ENCODE assay signal across 13 cellular contexts in genomic region chr7:158602905-158603772, GRCh38. TPM values are rescaled to one million over a fixed set of nuclear protein-coding genes. Genes with fewer than 3 reads are reported as not detected.
A peak's percentile ranks its signal among the peaks of the same experiment; 100 is the strongest.
DNase-seq lines count a peak whose midpoint lies in the region; ATAC-seq and TF ChIP-seq lines count a peak whose summit lies in the region.
"Had no signal": no experiment of that assay in that cellular context is flagged by ENCODE, and none has a peak within 500 bp of the region (broad histone marks: within the 10 kb centered on the region; RNA-seq: fewer than 3 reads in every experiment).

No MANE protein-coding gene starts in this region.

- TF ChIP-seq POLR2A in GM18505 (IDR thresholded peaks at IDR 0.05; ENCODE audit: borderline replicate concordance, extremely low read depth, insufficient read depth, insufficient read length) = no peak
- TF ChIP-seq POLR2A in erythroblast (IDR thresholded peaks at IDR 0.05; ENCODE audit: low read length) = no peak

- H3K36me3 ChIP-seq in OCI-LY7 (ENCODE audit: insufficient read depth, low read length) (peaks cover 20% of the 10 kb centered on the region; the same call in 1 of the 2 replicates), WERI-Rb-1 (peaks cover 19% of the 10 kb centered on the region)
- H3K36me3 ChIP-seq: left ventricle myocardium inferior had no signal

- POLR2A ChIA-PET in OCI-LY7 (lab: Charles Lee) = no interaction called here

- DNase-seq in foreskin keratinocyte (no peak), erythroblast (lab: John Stamatoyannopoulos, UW) (no peak), OCI-LY7 (ENCODE audit: low spot score) (no peak), WERI-Rb-1 (no peak), iPS-NIHi11 (ENCODE audit: low spot score) (no peak)
- DNase-seq: activated T-cell treated with anti-CD3 and anti-CD28 coated beads, Interleukin-2, amount 50 U/mL, for 4 hours; Calu3; left ventricle myocardium inferior; NCI-H526 treated with DMSO at 0.1 percent for 48 hours; stimulated activated naive CD4-positive, alpha-beta T cell had no signal

- TF ChIP-seq CTCF in foreskin keratinocyte (conservative IDR thresholded peaks at IDR 0.05) = no peak
- TF ChIP-seq CTCF in OCI-LY7 (conservative IDR thresholded peaks at IDR 0.05; ENCODE audit: low read length) = no peak
- no peak for TF ChIP-seq CTCF in WERI-Rb-1 (IDR thresholded peaks at IDR 0.05; ENCODE audit: low read depth, low read length)

- CTCF ChIA-PET in OCI-LY7 (lab: Charles Lee; ENCODE audit: unreplicated experiment) = no interaction called here

- H4K20me1 ChIP-seq in OCI-LY7 (ENCODE audit: insufficient read depth, low read length) = no peaks in the 10 kb centered on the region

- H3K4me2 ChIP-seq in OCI-LY7 (ENCODE audit: low read length) = no peak overlapping the region

- no peak overlapping the region for H3K27ac ChIP-seq in foreskin keratinocyte
- H3K27ac ChIP-seq in OCI-LY7 (ENCODE audit: low read depth, low read length, poor library complexity, severe bottlenecking) = no peak overlapping the region
- no peak overlapping the region for H3K27ac ChIP-seq in WERI-Rb-1
- H3K27ac ChIP-seq: left ventricle myocardium inferior had no signal

- H3K27me3 ChIP-seq in foreskin keratinocyte = no peaks in the 10 kb centered on the region
- no peaks in the 10 kb centered on the region for H3K27me3 ChIP-seq in WERI-Rb-1 (ENCODE audit: insufficient read depth, low read depth, severe bottlenecking)

- H3K9me2 ChIP-seq in OCI-LY7 (ENCODE audit: insufficient read depth, low read length) = no peaks in the 10 kb centered on the region

- BruUV-seq in OCI-LY7 (replicated peaks; lab: Mats Ljungman, UMichigan) = no TSS peak

- no peaks in the 10 kb centered on the region for H3K4me1 ChIP-seq in foreskin keratinocyte
- no peaks in the 10 kb centered on the region for H3K4me1 ChIP-seq in OCI-LY7 (ENCODE audit: insufficient read depth, low read length, poor library complexity, severe bottlenecking)
- H3K4me1 ChIP-seq: left ventricle myocardium inferior had no signal

- no peaks in the 10 kb centered on the region for H3K9me3 ChIP-seq in OCI-LY7 (ENCODE audit: low read length)
- H3K9me3 ChIP-seq in WERI-Rb-1 (ENCODE audit: severe bottlenecking) = no peaks in the 10 kb centered on the region
- H3K9me3 ChIP-seq: left ventricle myocardium inferior had no signal

- H3K4me3 ChIP-seq in OCI-LY7 (ENCODE audit: low read depth, low read length, poor library complexity, severe bottlenecking) (no peak overlapping the region), WERI-Rb-1 (ENCODE audit: low read depth, low read length) (no peak overlapping the region)
- H3K4me3 ChIP-seq: left ventricle myocardium inferior had no signal

- H3K79me2 ChIP-seq in OCI-LY7 (ENCODE audit: insufficient read depth, low read depth, low read length) = no peaks in the 10 kb centered on the region

- ATAC-seq in GM18505 (IDR thresholded peaks at IDR 0.05; ENCODE audit: unreplicated experiment) (peak; percentile 55), GM21447 (IDR thresholded peaks at IDR 0.05; ENCODE audit: unreplicated experiment) (peak; percentile 70), HG03354 (IDR thresholded peaks at IDR 0.05; ENCODE audit: poor library complexity, severe bottlenecking, unreplicated experiment) (peak; percentile 54), foreskin keratinocyte (peak; percentile 46)
- ATAC-seq: activated T-cell treated with anti-CD3 and anti-CD28 coated beads, Interleukin-2, amount 50 U/mL, for 4 hours had no signal

- intact Hi-C loops in OCI-LY7 (cut with micrococcal nuclease; ENCODE audit: unreplicated experiment) = no loop called here

- H2AFZ ChIP-seq in OCI-LY7 (ENCODE audit: low read length) = no peak overlapping the region

RNA-seq across cellular contexts. Expression of gene PTPRN2, which starts 15.5 kb away (rescaled TPM):
- total RNA-seq in foreskin keratinocyte (not detected in 2 replicates), OCI-LY7 (2022) (0.35 and 0.70 TPM in 2 replicates)
- polyA plus RNA-seq in foreskin keratinocyte = not detected in 2 replicates
- 0.39 TPM in 1 of 2 replicates, not detected in the other for total RNA-seq in OCI-LY7 (2014; rRNA removed; shearing (Covaris generic))
